In genomic region chr17:35752471-35752870, GRCh38 we compare ENCODE assay signal across 28 cellular contexts. TPM values are rescaled to one million over a fixed set of nuclear protein-coding genes. Genes with fewer than 3 reads are reported as not detected.
A peak's percentile ranks its signal among the peaks of the same experiment; 100 is the strongest.
DNase-seq lines count a peak whose midpoint lies in the region; ATAC-seq, FAIRE-seq and TF ChIP-seq lines count a peak whose summit lies in the region.
"Had no signal": no experiment of that assay in that cellular context is flagged by ENCODE, and none has a peak within 500 bp of the region (broad histone marks: within the 10 kb centered on the region; RNA-seq: fewer than 3 reads in every experiment).

No MANE protein-coding gene starts in this region.

- TF ChIP-seq POLR2A in HepG2 (IDR thresholded peaks at IDR 0.05; ENCODE audit: insufficient read depth in 1 of 2, low read depth in 2 of 2, low read length in 2 of 2) (no peak), right lobe of liver (IDR thresholded peaks at IDR 0.05) (no peak)

- H3K9ac ChIP-seq in HepG2 (ENCODE audit: insufficient read depth, low read depth, low read length), result no peak overlapping the region
- no peak overlapping the region for H3K9ac ChIP-seq in mesenchymal stem cell (ENCODE audit: low read length)

- CTCF ChIA-PET in HepG2 (lab: Yijun Ruan, JAX; ENCODE audit: low intra/inter-chr PET ratio, low total read pairs), result no interaction called here

- no peak for FAIRE-seq in HepG2 (lab: Jason Lieb, UNC)
- FAIRE-seq: endothelial cell of umbilical vein had no signal

- H3K27me3 ChIP-seq in HepG2 (ENCODE audit: control insufficient read depth in 1 of 2, insufficient read depth in 2 of 2, low read length in 2 of 2) (peaks cover 2 to 51% of the 10 kb centered on the region in 2 experiments; a peak in 4 of 5 replicates), right lobe of liver (no peaks in the 10 kb centered on the region), mesenchymal stem cell (ENCODE audit: control insufficient read depth in 1 of 2, insufficient read depth in 1 of 2, low read length in 2 of 2) (peaks cover 54 to 64% of the 10 kb centered on the region in 2 experiments)
- H3K27me3 ChIP-seq: BE2C, cardiac muscle cell had no signal

- peaks cover 8% of the 10 kb centered on the region for H3K4me1 Mint-ChIP-seq in glutamatergic neuron (ENCODE audit: low read depth, unreplicated experiment)

- DNase-seq in HepG2 (ENCODE audit: low spot score) (no peak), right lobe of liver (no peak), SHP77 (lab: John Stamatoyannopoulos, UW) (peak; percentile 44 to 58), mesenchymal stem cell (no peak), glutamatergic neuron (no peak), HPDE6-E6E7 (ENCODE audit: extremely low spot score) (no peak), NCI-H345 (lab: John Stamatoyannopoulos, UW) (no peak)
- DNase-seq: activated naive CD4-positive, alpha-beta T cell treated with anti-CD3 and anti-CD28 coated beads for 36 hours; activated T-cell treated with anti-CD3 and anti-CD28 coated beads, Interleukin-2, amount 50 U/mL, for 48 hours; BE2C; GOT3; left ventricle myocardium inferior; NCI-H1417 treated with DMSO at 0.1 percent for 48 hours; NCI-H2171 treated with DMSO at 0.1 percent for 48 hours; nephron progenitor cell; SIG-M5; stimulated activated CD4-positive, alpha-beta T cell treated with anti-CD3 and anti-CD28 coated beads, Interleukin-1b, Interleukin-23, amount 100 ng/mL, for 48 hours; transverse colon had no signal

- H3K27ac Mint-ChIP-seq in glutamatergic neuron (ENCODE audit: unreplicated experiment), result no peak overlapping the region
- H3K27ac Mint-ChIP-seq: activated naive CD4-positive, alpha-beta T cell treated with anti-CD3 and anti-CD28 coated beads for 36 hours; IgD-negative memory B cell; nephron progenitor cell; stimulated activated effector memory CD8-positive, alpha-beta T cell treated with anti-CD3 and anti-CD28 coated beads, Interleukin-12 subunit alpha, Interleukin-12 subunit beta, amount 100 ng/mL, for 72 hours had no signal

- H3K9me3 ChIP-seq in HepG2 (ENCODE audit: low read length), result no peaks in the 10 kb centered on the region
- no peaks in the 10 kb centered on the region for H3K9me3 ChIP-seq in right lobe of liver
- no peaks in the 10 kb centered on the region for H3K9me3 ChIP-seq in mesenchymal stem cell (ENCODE audit: control insufficient read depth, low read length)
- H3K9me3 ChIP-seq: BE2C, left ventricle myocardium inferior, transverse colon had no signal

- H3K79me1 ChIP-seq in mesenchymal stem cell (replicated peaks; ENCODE audit: low read length, poor library complexity, severe bottlenecking), result no peaks in the 10 kb centered on the region

- H3K4me3 Mint-ChIP-seq in glutamatergic neuron (ENCODE audit: unreplicated experiment), result no peak overlapping the region
- H3K4me3 Mint-ChIP-seq: activated naive CD4-positive, alpha-beta T cell treated with anti-CD3 and anti-CD28 coated beads for 36 hours; dendritic cell treated with granulocyte-macrophage colony-stimulating factor and Interleukin-4, amounts not matched to agents 40 ng/mL and 50 ng/mL, for 4 days; IgD-negative memory B cell; nephron progenitor cell; stimulated activated effector memory CD8-positive, alpha-beta T cell treated with anti-CD3 and anti-CD28 coated beads, Interleukin-12 subunit alpha, Interleukin-12 subunit beta, amount 100 ng/mL, for 72 hours had no signal

- no peaks in the 10 kb centered on the region for H3K36me3 ChIP-seq in HepG2 (replicated peaks in 1 of 2; ENCODE audit: control insufficient read depth in 1 of 2, insufficient read depth in 2 of 2, low read length in 2 of 2)
- H3K36me3 ChIP-seq in right lobe of liver, result no peaks in the 10 kb centered on the region
- H3K36me3 ChIP-seq in mesenchymal stem cell (ENCODE audit: control insufficient read depth in 1 of 2, insufficient read depth in 2 of 2, low read depth in 1 of 2, low read length in 2 of 2), result no peaks in the 10 kb centered on the region
- H3K36me3 ChIP-seq: BE2C, cardiac muscle cell, left ventricle myocardium inferior, transverse colon had no signal

- no peak for TF ChIP-seq CTCF in HepG2 (CRISPR knock-in tag; IDR thresholded peaks at IDR 0.05)
- no peak for TF ChIP-seq CTCF in right lobe of liver (IDR thresholded peaks at IDR 0.05)
- no peak for TF ChIP-seq CTCF in glutamatergic neuron (IDR thresholded peaks at IDR 0.05; ENCODE audit: partially characterized antibody, unreplicated experiment)

- no peak overlapping the region for H2BK5ac ChIP-seq in mesenchymal stem cell (ENCODE audit: low read depth, low read length, poor library complexity, severe bottlenecking)

- no peak overlapping the region for H4K91ac ChIP-seq in mesenchymal stem cell (ENCODE audit: low read length)

- no peak overlapping the region for H3K4ac ChIP-seq in mesenchymal stem cell (ENCODE audit: low read depth in 1 of 2, low read length in 2 of 2)

- no peak overlapping the region for H3K23ac ChIP-seq in mesenchymal stem cell (ENCODE audit: low read length in 2 of 2)

- H2BK120ac ChIP-seq in mesenchymal stem cell (ENCODE audit: low read depth, low read length), result no peak overlapping the region

- in situ Hi-C loops in HepG2 (cut with HindIII; ENCODE audit: extremely low pct_ligation_motif_present, low pct_unique_long_range_greater_than_20kb), result no loop called here

- TF ChIP-seq EP300 in HepG2 (IDR thresholded peaks at IDR 0.05; ENCODE audit: low read depth in 2 of 2, low read length in 2 of 2) (no peak), HepG2 (CRISPR knock-in tag; IDR thresholded peaks at IDR 0.05; ENCODE audit: borderline replicate concordance) (no peak)

- H3K4me3 ChIP-seq in HepG2 (replicated peaks in 1 of 3; ENCODE audit: insufficient read depth in 1 of 3, low read depth in 2 of 3, low read length in 3 of 3), result peak overlapping the region in 1 of 3 experiments; percentile 45; a peak in 2 of 6 replicates
- H3K4me3 ChIP-seq in right lobe of liver, result no peak overlapping the region
- no peak overlapping the region for H3K4me3 ChIP-seq in mesenchymal stem cell (ENCODE audit: insufficient read depth in 1 of 2, low read depth in 1 of 2, low read length in 2 of 2)
- H3K4me3 ChIP-seq: cardiac muscle cell, left ventricle myocardium inferior, transverse colon had no signal

- ATAC-seq in HepG2 (peak; percentile 23; the same call in 2 of the 3 replicates), right lobe of liver (no peak), HG03135 (IDR thresholded peaks at IDR 0.05; ENCODE audit: unreplicated experiment) (no peak)
- ATAC-seq: stimulated activated effector memory CD8-positive, alpha-beta T cell treated with anti-CD3 and anti-CD28 coated beads, Interleukin-12 subunit alpha, Interleukin-12 subunit beta, amount 100 ng/mL, for 72 hours had no signal

- POLR2A ChIA-PET in HepG2 (lab: Yijun Ruan, JAX), result no interaction called here

- H4K20me1 ChIP-seq in HepG2 (ENCODE audit: insufficient read depth, low read length), result no peaks in the 10 kb centered on the region

- no peak overlapping the region for H4K8ac ChIP-seq in mesenchymal stem cell (ENCODE audit: low read length)

- H3K9me3 Mint-ChIP-seq in glutamatergic neuron (ENCODE audit: unreplicated experiment), result peaks cover 6% of the 10 kb centered on the region
- H3K9me3 Mint-ChIP-seq: activated naive CD4-positive, alpha-beta T cell treated with anti-CD3 and anti-CD28 coated beads for 36 hours; dendritic cell treated with granulocyte-macrophage colony-stimulating factor and Interleukin-4, amounts not matched to agents 40 ng/mL and 50 ng/mL, for 4 days; IgD-negative memory B cell; nephron progenitor cell; stimulated activated effector memory CD8-positive, alpha-beta T cell treated with anti-CD3 and anti-CD28 coated beads, Interleukin-12 subunit alpha, Interleukin-12 subunit beta, amount 100 ng/mL, for 72 hours had no signal

- H2BK15ac ChIP-seq in mesenchymal stem cell (ENCODE audit: low read depth, poor library complexity, severe bottlenecking), result peak overlapping the region; percentile 34

- no peaks in the 10 kb centered on the region for H3K36me3 Mint-ChIP-seq in glutamatergic neuron (ENCODE audit: unreplicated experiment)
- H3K36me3 Mint-ChIP-seq: stimulated activated effector memory CD8-positive, alpha-beta T cell treated with anti-CD3 and anti-CD28 coated beads, Interleukin-12 subunit alpha, Interleukin-12 subunit beta, amount 100 ng/mL, for 72 hours had no signal

- WGBS in HepG2 (ENCODE audit: low lambda C conversion rate), result 50% methylated on average over 6 of the region's 16 CpGs
- no CpG with 5 or more reads among the region's 16 CpGs for WGBS in right lobe of liver (ENCODE audit: insufficient coverage, low coverage, low lambda C conversion rate, missing lambda C conversion rate)
- WGBS in mesenchymal stem cell, result 87% methylated on average over 16 of the region's 16 CpGs

- H3K79me2 ChIP-seq in HepG2 (ENCODE audit: insufficient read depth, low read length), result no peaks in the 10 kb centered on the region

- intact Hi-C loops in HepG2 (cut with micrococcal nuclease; ENCODE audit: unreplicated experiment) (no loop called here), right lobe of liver (cut with DNase I) (no loop called here)

- peaks cover 21% of the 10 kb centered on the region for H3K4me1 ChIP-seq in HepG2 (ENCODE audit: insufficient read depth, low read length)
- peaks cover 0 to 4% (median 0%) of the 10 kb centered on the region in 4 donors for H3K4me1 ChIP-seq in right lobe of liver
- H3K4me1 ChIP-seq in mesenchymal stem cell (ENCODE audit: control insufficient read depth, insufficient read depth, low read depth, low read length), result peaks cover 4% of the 10 kb centered on the region

- H2BK12ac ChIP-seq in mesenchymal stem cell (ENCODE audit: low read length in 2 of 2), result no peak overlapping the region

- no peak overlapping the region for H2AK5ac ChIP-seq in mesenchymal stem cell (ENCODE audit: low read length, severe bottlenecking)

- H3K4me2 ChIP-seq in HepG2 (ENCODE audit: low read depth, low read length) (peak overlapping the region; percentile 57), mesenchymal stem cell (ENCODE audit: low read length, poor library complexity, severe bottlenecking) (no peak overlapping the region)

- H3K18ac ChIP-seq in mesenchymal stem cell (ENCODE audit: low read depth in 1 of 2, low read length in 2 of 2), result no peak overlapping the region

- no peak overlapping the region for H3K27ac ChIP-seq in HepG2 (ENCODE audit: extremely low read length, insufficient read depth, low read length)
- no peak overlapping the region for H3K27ac ChIP-seq in right lobe of liver
- no peak overlapping the region for H3K27ac ChIP-seq in mesenchymal stem cell (ENCODE audit: low read length, poor library complexity, severe bottlenecking)
- H3K27ac ChIP-seq: cardiac muscle cell, HL-60, left ventricle myocardium inferior, transverse colon had no signal

- TF ChIP-seq RAD21 in HepG2 (CRISPR knock-in tag; IDR thresholded peaks at IDR 0.05), result no peak

- no peak overlapping the region for H3K14ac ChIP-seq in mesenchymal stem cell (ENCODE audit: low read length in 2 of 2)

- H3K27me3 Mint-ChIP-seq in glutamatergic neuron (ENCODE audit: unreplicated experiment), result peaks cover 7% of the 10 kb centered on the region

- no TSS peak for BruUV-seq in HepG2 (replicated peaks; lab: Mats Ljungman, UMichigan)

- H2AFZ ChIP-seq in HepG2 (ENCODE audit: low read length) (no peak overlapping the region), mesenchymal stem cell (ENCODE audit: low read depth, low read length) (no peak overlapping the region)

RNA-seq across cellular contexts. Expression of gene GAS2L2, which starts 0.6 kb away (rescaled TPM):
- total RNA-seq in HepG2 (2016; rRNA removed; fragmentation: Illumina TruSeq; extraction: Trizol), result not detected in 2 replicates
- total RNA-seq in HepG2 (2016; cell fraction: cytosol; rRNA removed; fragmentation: Illumina TruSeq; extraction: Trizol; ENCODE audit: low read depth), result not detected in 2 replicates
- not detected in 2 replicates for total RNA-seq in HepG2 (2016; cell fraction: insoluble cytoplasmic fraction; rRNA removed; fragmentation: Illumina TruSeq; extraction: Trizol)
- total RNA-seq in HepG2 (2016; cell fraction: membrane; rRNA removed; fragmentation: Illumina TruSeq; extraction: Trizol), result not detected in 2 replicates
- not detected in 2 replicates for total RNA-seq in HepG2 (2016; cell fraction: nucleus; rRNA removed; fragmentation: Illumina TruSeq; extraction: Trizol)
- not detected in 2 replicates for polyA plus RNA-seq in HepG2 (2011; rRNA removed)
- polyA plus RNA-seq in HepG2 (2011; cell fraction: cytosol; rRNA removed), result not detected in 2 replicates
- polyA plus RNA-seq in HepG2 (2011; cell fraction: nucleus; rRNA removed), result not detected in 2 replicates
- polyA plus RNA-seq in HepG2 (2012), result not detected in 2 replicates
- not detected in 2 replicates for polyA plus RNA-seq in HepG2 (2016; cell fraction: cytosol; fragmentation: Illumina TruSeq; extraction: Trizol; ENCODE audit: low read depth)
- polyA plus RNA-seq in HepG2 (2016; cell fraction: insoluble cytoplasmic fraction; fragmentation: Illumina TruSeq; extraction: Trizol; ENCODE audit: low read depth), result not detected in 2 replicates
- polyA plus RNA-seq in HepG2 (2016; cell fraction: membrane; fragmentation: Illumina TruSeq; extraction: Trizol; ENCODE audit: low read depth), result not detected in 2 replicates
- not detected in 2 replicates for polyA plus RNA-seq in HepG2 (2016; cell fraction: nucleus; fragmentation: Illumina TruSeq; extraction: Trizol; ENCODE audit: insufficient read depth, low read depth)
- polyA minus RNA-seq in HepG2 (2011; rRNA and poly(A)+ RNA removed; ENCODE audit: low replicate concordance), result 0.06 and 0.09 TPM in 2 replicates
- not detected in 2 replicates for polyA minus RNA-seq in HepG2 (2011; cell fraction: cytosol; rRNA and poly(A)+ RNA removed)
- polyA minus RNA-seq in HepG2 (2011; cell fraction: nucleus; rRNA and poly(A)+ RNA removed), result not detected in 2 replicates
- not detected for total RNA-seq in right lobe of liver
- not detected for polyA plus RNA-seq in mesenchymal stem cell (2013, experiment 1 of 2)
- polyA plus RNA-seq in mesenchymal stem cell (2013, experiment 2 of 2), result not detected
- total RNA-seq in glutamatergic neuron (ENCODE audit: unreplicated experiment), result 0.27 TPM
- total RNA-seq: A673, cardiac muscle cell, endothelial cell of umbilical vein, M059J, transverse colon had no signal
- polyA plus RNA-seq: endothelial cell of umbilical vein, IgD-negative memory B cell had no signal

RNA-seq across cellular contexts. Expression of gene C17orf50, which starts 8.2 kb away (rescaled TPM):
- total RNA-seq in HepG2 (2016; rRNA removed; fragmentation: Illumina TruSeq; extraction: Trizol) (not detected in 2 replicates), right lobe of liver (not detected), glutamatergic neuron (ENCODE audit: unreplicated experiment) (not detected)
- not detected in 2 replicates for total RNA-seq in HepG2 (2016; cell fraction: cytosol; rRNA removed; fragmentation: Illumina TruSeq; extraction: Trizol; ENCODE audit: low read depth)
- total RNA-seq in HepG2 (2016; cell fraction: insoluble cytoplasmic fraction; rRNA removed; fragmentation: Illumina TruSeq; extraction: Trizol), result not detected in 2 replicates
- not detected in 2 replicates for total RNA-seq in HepG2 (2016; cell fraction: membrane; rRNA removed; fragmentation: Illumina TruSeq; extraction: Trizol)
- not detected in 2 replicates for total RNA-seq in HepG2 (2016; cell fraction: nucleus; rRNA removed; fragmentation: Illumina TruSeq; extraction: Trizol)
- not detected in 2 replicates for polyA plus RNA-seq in HepG2 (2011; rRNA removed)
- not detected in 2 replicates for polyA plus RNA-seq in HepG2 (2011; cell fraction: cytosol; rRNA removed)
- not detected in 2 replicates for polyA plus RNA-seq in HepG2 (2011; cell fraction: nucleus; rRNA removed)
- polyA plus RNA-seq in HepG2 (2012), result not detected in 2 replicates
- not detected in 2 replicates for polyA plus RNA-seq in HepG2 (2016; cell fraction: cytosol; fragmentation: Illumina TruSeq; extraction: Trizol; ENCODE audit: low read depth)
- not detected in 2 replicates for polyA plus RNA-seq in HepG2 (2016; cell fraction: insoluble cytoplasmic fraction; fragmentation: Illumina TruSeq; extraction: Trizol; ENCODE audit: low read depth)
- not detected in 2 replicates for polyA plus RNA-seq in HepG2 (2016; cell fraction: membrane; fragmentation: Illumina TruSeq; extraction: Trizol; ENCODE audit: low read depth)
- polyA plus RNA-seq in HepG2 (2016; cell fraction: nucleus; fragmentation: Illumina TruSeq; extraction: Trizol; ENCODE audit: insufficient read depth, low read depth), result not detected in 2 replicates
- polyA minus RNA-seq in HepG2 (2011; rRNA and poly(A)+ RNA removed; ENCODE audit: low replicate concordance), result not detected in 2 replicates
- polyA minus RNA-seq in HepG2 (2011; cell fraction: cytosol; rRNA and poly(A)+ RNA removed), result not detected in 2 replicates
- polyA minus RNA-seq in HepG2 (2011; cell fraction: nucleus; rRNA and poly(A)+ RNA removed), result not detected in 2 replicates
- polyA plus RNA-seq in mesenchymal stem cell (2013, experiment 1 of 2), result not detected
- not detected for polyA plus RNA-seq in mesenchymal stem cell (2013, experiment 2 of 2)
- total RNA-seq: A673; activated CD8-positive, alpha-beta memory T cell treated with anti-CD3 and anti-CD28 coated beads for 36 hours; activated naive CD4-positive, alpha-beta T cell treated with anti-CD3 and anti-CD28 coated beads for 36 hours; endothelial cell of umbilical vein; left ventricle myocardium inferior; M059J; transverse colon had no signal
- polyA plus RNA-seq: IgD-negative memory B cell had no signal

RNA-seq across cellular contexts. Expression of gene RASL10B, which starts 21.0 kb away (rescaled TPM):
- total RNA-seq in HepG2 (2016; rRNA removed; fragmentation: Illumina TruSeq; extraction: Trizol), result 11.0 TPM in 2 replicates
- total RNA-seq in HepG2 (2016; cell fraction: cytosol; rRNA removed; fragmentation: Illumina TruSeq; extraction: Trizol; ENCODE audit: low read depth), result 6.7 and 7.7 TPM in 2 replicates
- 9.5 and 11.0 TPM in 2 replicates for total RNA-seq in HepG2 (2016; cell fraction: insoluble cytoplasmic fraction; rRNA removed; fragmentation: Illumina TruSeq; extraction: Trizol)
- 22.4 and 23.7 TPM in 2 replicates for total RNA-seq in HepG2 (2016; cell fraction: membrane; rRNA removed; fragmentation: Illumina TruSeq; extraction: Trizol)
- total RNA-seq in HepG2 (2016; cell fraction: nucleus; rRNA removed; fragmentation: Illumina TruSeq; extraction: Trizol), result 5.6 and 6.2 TPM in 2 replicates
- 7.5 and 8.8 TPM in 2 replicates for polyA plus RNA-seq in HepG2 (2011; rRNA removed)
- polyA plus RNA-seq in HepG2 (2011; cell fraction: cytosol; rRNA removed), result 5.6 and 9.6 TPM in 2 replicates
- 7.2 and 7.9 TPM in 2 replicates for polyA plus RNA-seq in HepG2 (2011; cell fraction: nucleus; rRNA removed)
- 7.8 and 8.4 TPM in 2 replicates for polyA plus RNA-seq in HepG2 (2012)
- polyA plus RNA-seq in HepG2 (2016; cell fraction: cytosol; fragmentation: Illumina TruSeq; extraction: Trizol; ENCODE audit: low read depth), result 10.8 and 10.9 TPM in 2 replicates
- 11.0 and 13.4 TPM in 2 replicates for polyA plus RNA-seq in HepG2 (2016; cell fraction: insoluble cytoplasmic fraction; fragmentation: Illumina TruSeq; extraction: Trizol; ENCODE audit: low read depth)
- polyA plus RNA-seq in HepG2 (2016; cell fraction: membrane; fragmentation: Illumina TruSeq; extraction: Trizol; ENCODE audit: low read depth), result 23.2 and 26.5 TPM in 2 replicates
- 9.0 and 10.2 TPM in 2 replicates for polyA plus RNA-seq in HepG2 (2016; cell fraction: nucleus; fragmentation: Illumina TruSeq; extraction: Trizol; ENCODE audit: insufficient read depth, low read depth)
- 31.4 TPM in 1 of 2 replicates, not detected in the other for polyA minus RNA-seq in HepG2 (2011; rRNA and poly(A)+ RNA removed; ENCODE audit: low replicate concordance)
- polyA minus RNA-seq in HepG2 (2011; cell fraction: cytosol; rRNA and poly(A)+ RNA removed), result 7.5 and 10.6 TPM in 2 replicates
- polyA minus RNA-seq in HepG2 (2011; cell fraction: nucleus; rRNA and poly(A)+ RNA removed), result 5.0 and 7.1 TPM in 2 replicates
- total RNA-seq in right lobe of liver, result 1 to 10 TPM in 5 of 6 experiments, under 1 TPM in 1; 0.31 to 2.8 (median 2.3) TPM
- 19.0 TPM for polyA plus RNA-seq in mesenchymal stem cell (2013, experiment 1 of 2)
- 18.7 TPM for polyA plus RNA-seq in mesenchymal stem cell (2013, experiment 2 of 2)
- total RNA-seq in glutamatergic neuron (ENCODE audit: unreplicated experiment), result 3.3 TPM
- polyA plus RNA-seq: IgD-negative memory B cell had no signal

RNA-seq across cellular contexts. Expression of gene MMP28, which starts 43.0 kb away (rescaled TPM):
- total RNA-seq in HepG2 (2016; rRNA removed; fragmentation: Illumina TruSeq; extraction: Trizol) (not detected in 2 replicates), right lobe of liver (under 1 TPM in 3 of 6 experiments, not detected in 3; 0.22 to 0.28 (median 0.25) TPM), glutamatergic neuron (ENCODE audit: unreplicated experiment) (0.49 TPM)
- total RNA-seq in HepG2 (2016; cell fraction: cytosol; rRNA removed; fragmentation: Illumina TruSeq; extraction: Trizol; ENCODE audit: low read depth), result not detected in 2 replicates
- not detected in 2 replicates for total RNA-seq in HepG2 (2016; cell fraction: insoluble cytoplasmic fraction; rRNA removed; fragmentation: Illumina TruSeq; extraction: Trizol)
- not detected in 2 replicates for total RNA-seq in HepG2 (2016; cell fraction: membrane; rRNA removed; fragmentation: Illumina TruSeq; extraction: Trizol)
- not detected in 2 replicates for total RNA-seq in HepG2 (2016; cell fraction: nucleus; rRNA removed; fragmentation: Illumina TruSeq; extraction: Trizol)
- polyA plus RNA-seq in HepG2 (2011; rRNA removed), result not detected in 2 replicates
- polyA plus RNA-seq in HepG2 (2011; cell fraction: cytosol; rRNA removed), result not detected in 2 replicates
- not detected in 2 replicates for polyA plus RNA-seq in HepG2 (2011; cell fraction: nucleus; rRNA removed)
- not detected in 2 replicates for polyA plus RNA-seq in HepG2 (2012)
- not detected in 2 replicates for polyA plus RNA-seq in HepG2 (2016; cell fraction: cytosol; fragmentation: Illumina TruSeq; extraction: Trizol; ENCODE audit: low read depth)
- polyA plus RNA-seq in HepG2 (2016; cell fraction: insoluble cytoplasmic fraction; fragmentation: Illumina TruSeq; extraction: Trizol; ENCODE audit: low read depth), result not detected in 2 replicates
- polyA plus RNA-seq in HepG2 (2016; cell fraction: membrane; fragmentation: Illumina TruSeq; extraction: Trizol; ENCODE audit: low read depth), result not detected in 2 replicates
- not detected in 2 replicates for polyA plus RNA-seq in HepG2 (2016; cell fraction: nucleus; fragmentation: Illumina TruSeq; extraction: Trizol; ENCODE audit: insufficient read depth, low read depth)
- polyA minus RNA-seq in HepG2 (2011; rRNA and poly(A)+ RNA removed; ENCODE audit: low replicate concordance), result 11.8 TPM in 1 of 2 replicates, not detected in the other
- polyA minus RNA-seq in HepG2 (2011; cell fraction: cytosol; rRNA and poly(A)+ RNA removed), result not detected in 2 replicates
- polyA minus RNA-seq in HepG2 (2011; cell fraction: nucleus; rRNA and poly(A)+ RNA removed), result not detected in 2 replicates
- 4.8 TPM for polyA plus RNA-seq in mesenchymal stem cell (2013, experiment 1 of 2)
- 4.7 TPM for polyA plus RNA-seq in mesenchymal stem cell (2013, experiment 2 of 2)
- total RNA-seq: A673; activated CD8-positive, alpha-beta memory T cell treated with anti-CD3 and anti-CD28 coated beads for 36 hours; cardiac muscle cell had no signal

RNA-seq across cellular contexts. Expression of gene TAF15, which starts 56.8 kb away (rescaled TPM):
- total RNA-seq in HepG2 (2016; rRNA removed; fragmentation: Illumina TruSeq; extraction: Trizol) (26.5 and 49.9 TPM in 2 replicates), right lobe of liver (10 to 100 TPM; 41.3 to 75.8 (median 65.4) TPM), glutamatergic neuron (ENCODE audit: unreplicated experiment) (180 TPM)
- 10.6 and 10.7 TPM in 2 replicates for total RNA-seq in HepG2 (2016; cell fraction: cytosol; rRNA removed; fragmentation: Illumina TruSeq; extraction: Trizol; ENCODE audit: low read depth)
- 25.5 and 47.5 TPM in 2 replicates for total RNA-seq in HepG2 (2016; cell fraction: insoluble cytoplasmic fraction; rRNA removed; fragmentation: Illumina TruSeq; extraction: Trizol)
- 22.1 and 24.1 TPM in 2 replicates for total RNA-seq in HepG2 (2016; cell fraction: membrane; rRNA removed; fragmentation: Illumina TruSeq; extraction: Trizol)
- 71.1 and 76.3 TPM in 2 replicates for total RNA-seq in HepG2 (2016; cell fraction: nucleus; rRNA removed; fragmentation: Illumina TruSeq; extraction: Trizol)
- polyA plus RNA-seq in HepG2 (2011; rRNA removed), result 25.2 and 29.3 TPM in 2 replicates
- polyA plus RNA-seq in HepG2 (2011; cell fraction: cytosol; rRNA removed), result 8.2 and 12.4 TPM in 2 replicates
- 33.6 and 41.0 TPM in 2 replicates for polyA plus RNA-seq in HepG2 (2011; cell fraction: nucleus; rRNA removed)
- 63.3 and 101 TPM in 2 replicates for polyA plus RNA-seq in HepG2 (2012)
- polyA plus RNA-seq in HepG2 (2016; cell fraction: cytosol; fragmentation: Illumina TruSeq; extraction: Trizol; ENCODE audit: low read depth), result 6.8 and 8.6 TPM in 2 replicates
- polyA plus RNA-seq in HepG2 (2016; cell fraction: insoluble cytoplasmic fraction; fragmentation: Illumina TruSeq; extraction: Trizol; ENCODE audit: low read depth), result 96.6 and 122 TPM in 2 replicates
- 13.0 and 14.7 TPM in 2 replicates for polyA plus RNA-seq in HepG2 (2016; cell fraction: membrane; fragmentation: Illumina TruSeq; extraction: Trizol; ENCODE audit: low read depth)
- 198 and 203 TPM in 2 replicates for polyA plus RNA-seq in HepG2 (2016; cell fraction: nucleus; fragmentation: Illumina TruSeq; extraction: Trizol; ENCODE audit: insufficient read depth, low read depth)
- polyA minus RNA-seq in HepG2 (2011; rRNA and poly(A)+ RNA removed; ENCODE audit: low replicate concordance), result 20.7 and 68.8 TPM in 2 replicates
- 15.1 and 21.8 TPM in 2 replicates for polyA minus RNA-seq in HepG2 (2011; cell fraction: cytosol; rRNA and poly(A)+ RNA removed)
- polyA minus RNA-seq in HepG2 (2011; cell fraction: nucleus; rRNA and poly(A)+ RNA removed), result 122 and 130 TPM in 2 replicates
- polyA plus RNA-seq in mesenchymal stem cell (2013, experiment 1 of 2), result 77.4 TPM
- 77.5 TPM for polyA plus RNA-seq in mesenchymal stem cell (2013, experiment 2 of 2)

Comparison
In these comparisons a context has a peak if more than half of its experiments do, and no peak if none do; other contexts are left out.
1. DNase-seq: peak in SHP77 (2 of 2); none in HepG2 (single experiment), right lobe of liver (0 of 3), mesenchymal stem cell (single experiment), glutamatergic neuron (single experiment), HPDE6-E6E7 (single experiment) and NCI-H345 (single experiment).